ENCODE assay signal across 9 cellular contexts in the genomic region with DNA sequence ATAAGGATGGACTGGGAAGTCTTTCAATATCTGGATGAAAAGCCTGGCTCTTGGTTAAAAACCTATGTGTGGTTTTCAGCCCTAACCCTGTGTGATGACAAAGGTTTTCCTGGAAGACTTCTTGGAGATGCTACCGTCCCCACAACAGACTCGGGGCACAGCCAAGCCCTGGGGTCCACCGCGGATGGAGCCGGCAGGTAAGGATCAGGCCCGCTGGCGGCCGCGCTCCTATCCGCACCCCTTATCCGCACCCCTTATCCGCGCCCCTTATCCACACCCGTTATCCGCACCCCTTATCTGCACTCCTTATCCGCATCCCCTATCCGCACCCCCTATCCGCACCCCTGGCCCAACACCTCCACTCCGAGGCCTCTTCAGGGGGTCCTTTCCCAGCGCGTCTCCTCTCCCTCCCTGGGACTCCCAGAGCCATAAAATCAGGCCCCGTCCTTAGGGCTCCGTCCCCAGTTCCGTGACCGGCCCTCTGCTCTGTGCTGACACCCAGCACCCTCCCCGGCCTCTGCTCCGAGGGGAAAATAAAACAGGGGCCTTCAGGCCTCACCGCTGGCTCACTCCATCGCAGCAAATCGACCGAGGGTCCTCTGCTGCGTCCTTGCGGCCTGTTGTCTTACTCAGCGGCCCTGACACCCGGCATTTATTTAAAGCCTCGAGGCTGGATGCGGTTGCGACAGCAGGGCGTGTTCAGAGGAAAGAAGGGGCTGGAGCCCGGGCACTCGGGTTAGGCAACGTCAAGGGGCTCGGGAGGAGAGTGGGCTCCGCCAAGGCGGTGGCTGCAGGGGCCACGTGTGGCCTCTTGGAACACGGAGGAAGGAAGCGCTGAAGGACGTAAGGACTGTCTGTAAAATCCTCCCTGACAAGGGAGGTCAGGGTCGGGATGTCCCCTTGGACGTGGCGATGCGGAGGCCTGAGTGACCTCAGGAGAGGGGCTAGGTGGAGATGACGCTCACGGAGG.
"Had no signal": no experiment of that assay in that cellular context is flagged by ENCODE, and none has a peak within 500 bp of the region (broad histone marks: within the 10 kb centered on the region; RNA-seq: fewer than 3 reads in every experiment).

No MANE protein-coding gene starts in this region.

- H3K36me3 ChIP-seq: HAP-1 had no signal

- H3K36me3 Mint-ChIP-seq: IgD-negative memory B cell had no signal

- H3K27ac ChIP-seq: GM23248, HL-60 had no signal

- H3K4me3 ChIP-seq: GM23248, HAP-1 had no signal

- ATAC-seq: HCT116, HepG2 had no signal

- DNase-seq: GM23248, GOT3, HFFc6, KBM-7 had no signal

- H3K4me3 Mint-ChIP-seq: HFFc6, IgD-negative memory B cell had no signal

- H3K4me1 ChIP-seq: HAP-1 had no signal

- H3K27ac Mint-ChIP-seq: HFFc6, IgD-negative memory B cell had no signal

- H3K9me3 ChIP-seq: HAP-1 had no signal
